In the genomic region with DNA sequence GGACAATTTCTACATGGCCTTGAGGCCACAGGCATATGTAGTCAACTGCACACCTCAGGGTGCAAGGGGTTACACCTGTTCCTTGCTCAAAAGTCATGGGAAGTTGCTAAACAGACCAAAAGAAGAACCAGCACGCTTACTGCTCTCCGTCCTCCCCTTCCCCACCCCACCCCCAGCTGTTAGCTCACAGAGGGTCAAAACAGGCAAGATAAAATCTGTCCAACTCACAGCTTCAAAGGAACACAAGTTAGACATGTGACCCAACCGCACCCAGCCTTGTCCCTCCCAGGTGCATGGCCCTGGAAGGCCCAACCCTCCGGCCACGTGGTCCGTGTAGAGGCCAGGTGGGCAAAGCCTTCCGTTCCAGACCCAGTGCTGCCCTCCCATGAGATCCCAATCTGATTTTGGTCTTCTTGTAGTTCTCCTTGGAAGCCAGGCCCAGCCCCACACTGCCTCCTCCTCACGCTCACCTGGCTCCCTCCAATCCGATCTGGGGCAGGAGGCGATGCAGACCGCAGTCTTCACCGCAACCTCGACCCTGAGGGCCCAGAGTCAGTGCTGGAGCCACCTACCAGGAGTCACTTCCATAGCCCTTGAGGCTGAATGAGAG, we compare ENCODE assay signal across 1 cellular context.
TF ChIP-seq lines count a peak whose summit lies in the region.

No MANE protein-coding gene starts in this region.

TF ChIP-seq in HepG2, 621 proteins besides CTCF, POLR2A, EP300 and RAD21 (continued from another document and continues in another):
- TF ChIP-seq E2F1 (CRISPR knock-in tag; IDR thresholded peaks at IDR 0.05) (no peak), NFKB2 (CRISPR knock-in tag; IDR thresholded peaks at IDR 0.05; ENCODE audit: borderline replicate concordance) (0 out of 2 replicates have a peak, but pooled peaks have one; percentile 14), MAZ (IDR thresholded peaks at IDR 0.05; ENCODE audit: borderline replicate concordance, low read depth, low read length) (no peak), MAZ (CRISPR knock-in tag; IDR thresholded peaks at IDR 0.05; ENCODE audit: low read depth) (no peak), CEBPG (CRISPR knock-in tag; IDR thresholded peaks at IDR 0.05) (0 out of 2 replicates have a peak, but pooled peaks have one; percentile 3), ZNF891 (CRISPR knock-in tag; IDR thresholded peaks at IDR 0.05) (no peak), HOXA3 (CRISPR knock-in tag; IDR thresholded peaks at IDR 0.05) (peak; percentile 44), ZNF124 (CRISPR knock-in tag; IDR thresholded peaks at IDR 0.05) (no peak), SMARCE1 (IDR thresholded peaks at IDR 0.05; ENCODE audit: borderline replicate concordance) (no peak), BATF2 (CRISPR knock-in tag; IDR thresholded peaks at IDR 0.05) (0 out of 2 replicates have a peak, but pooled peaks have one; percentile 34), ZNF720 (CRISPR knock-in tag; IDR thresholded peaks at IDR 0.05) (no peak), ZSCAN31 (CRISPR knock-in tag; IDR thresholded peaks at IDR 0.05; ENCODE audit: low read depth) (peak; percentile 56; the same call in 1 of the 2 replicates), ZNF782 (CRISPR knock-in tag; IDR thresholded peaks at IDR 0.05; ENCODE audit: borderline replicate concordance) (peak; percentile 26; the same call in 1 of the 2 replicates), ZNF543 (CRISPR knock-in tag; IDR thresholded peaks at IDR 0.05) (no peak), ZNF430 (CRISPR knock-in tag; IDR thresholded peaks at IDR 0.05) (peak; percentile 28; the same call in 1 of the 2 replicates), ARNT2 (CRISPR knock-in tag; IDR thresholded peaks at IDR 0.05; ENCODE audit: low read depth) (no peak), SETDB1 (CRISPR knock-in tag; IDR thresholded peaks at IDR 0.05; ENCODE audit: borderline replicate concordance) (no peak), ZNF558 (CRISPR knock-in tag; IDR thresholded peaks at IDR 0.05; ENCODE audit: borderline replicate concordance) (0 out of 2 replicates have a peak, but pooled peaks have one; percentile 46), ZFP82 (CRISPR knock-in tag; IDR thresholded peaks at IDR 0.05; ENCODE audit: borderline replicate concordance) (no peak), WIZ (CRISPR knock-in tag; IDR thresholded peaks at IDR 0.05) (0 out of 2 replicates have a peak, but pooled peaks have one; percentile 61), ARID2 (CRISPR knock-in tag; IDR thresholded peaks at IDR 0.05; ENCODE audit: borderline replicate concordance) (no peak), ZNF552 (CRISPR knock-in tag; IDR thresholded peaks at IDR 0.05; ENCODE audit: borderline replicate concordance) (no peak), DNMT3B (CRISPR knock-in tag; conservative IDR thresholded peaks at IDR 0.05) (no peak), ZNF577 (CRISPR knock-in tag; IDR thresholded peaks at IDR 0.05; ENCODE audit: borderline replicate concordance, low read depth) (no peak), ZFX (CRISPR knock-in tag; IDR thresholded peaks at IDR 0.05; ENCODE audit: low read depth) (peak; percentile 76), ZNF318 (CRISPR knock-in tag; IDR thresholded peaks at IDR 0.05) (no peak), ZFY (CRISPR knock-in tag; IDR thresholded peaks at IDR 0.05) (peak; percentile 56; the same call in 1 of the 2 replicates), HOXA9 (CRISPR knock-in tag; IDR thresholded peaks at IDR 0.05; ENCODE audit: borderline replicate concordance) (no peak), ZNF713 (CRISPR knock-in tag; IDR thresholded peaks at IDR 0.05) (no peak)
- TF ChIP-seq, protein P1, sequence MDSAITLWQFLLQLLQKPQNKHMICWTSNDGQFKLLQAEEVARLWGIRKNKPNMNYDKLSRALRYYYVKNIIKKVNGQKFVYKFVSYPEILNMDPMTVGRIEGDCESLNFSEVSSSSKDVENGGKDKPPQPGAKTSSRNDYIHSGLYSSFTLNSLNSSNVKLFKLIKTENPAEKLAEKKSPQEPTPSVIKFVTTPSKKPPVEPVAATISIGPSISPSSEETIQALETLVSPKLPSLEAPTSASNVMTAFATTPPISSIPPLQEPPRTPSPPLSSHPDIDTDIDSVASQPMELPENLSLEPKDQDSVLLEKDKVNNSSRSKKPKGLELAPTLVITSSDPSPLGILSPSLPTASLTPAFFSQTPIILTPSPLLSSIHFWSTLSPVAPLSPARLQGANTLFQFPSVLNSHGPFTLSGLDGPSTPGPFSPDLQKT (CRISPR knock-in tag; IDR thresholded peaks at IDR 0.05; ENCODE audit: borderline replicate concordance), result no peak
- TF ChIP-seq, protein P2, sequence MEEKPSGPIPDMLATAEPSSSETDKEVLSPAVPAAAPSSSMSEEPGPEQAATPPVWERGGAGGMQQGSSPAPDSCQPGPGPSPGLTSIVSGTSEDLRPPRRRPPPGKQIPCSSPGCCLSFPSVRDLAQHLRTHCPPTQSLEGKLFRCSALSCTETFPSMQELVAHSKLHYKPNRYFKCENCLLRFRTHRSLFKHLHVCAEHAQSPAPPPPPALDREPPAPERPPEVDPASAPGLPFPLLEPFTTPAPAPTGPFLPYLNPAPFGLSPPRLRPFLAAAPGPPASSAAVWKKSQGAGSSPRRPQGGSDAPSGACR (CRISPR knock-in tag; IDR thresholded peaks at IDR 0.05), result peak; percentile 37; the same call in 1 of the 2 replicates
- TF ChIP-seq, protein P3, sequence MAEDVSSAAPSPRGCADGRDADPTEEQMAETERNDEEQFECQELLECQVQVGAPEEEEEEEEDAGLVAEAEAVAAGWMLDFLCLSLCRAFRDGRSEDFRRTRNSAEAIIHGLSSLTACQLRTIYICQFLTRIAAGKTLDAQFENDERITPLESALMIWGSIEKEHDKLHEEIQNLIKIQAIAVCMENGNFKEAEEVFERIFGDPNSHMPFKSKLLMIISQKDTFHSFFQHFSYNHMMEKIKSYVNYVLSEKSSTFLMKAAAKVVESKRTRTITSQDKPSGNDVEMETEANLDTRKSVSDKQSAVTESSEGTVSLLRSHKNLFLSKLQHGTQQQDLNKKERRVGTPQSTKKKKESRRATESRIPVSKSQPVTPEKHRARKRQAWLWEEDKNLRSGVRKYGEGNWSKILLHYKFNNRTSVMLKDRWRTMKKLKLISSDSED (CRISPR knock-in tag; IDR thresholded peaks at IDR 0.05), result no peak
- TF ChIP-seq, protein P4, sequence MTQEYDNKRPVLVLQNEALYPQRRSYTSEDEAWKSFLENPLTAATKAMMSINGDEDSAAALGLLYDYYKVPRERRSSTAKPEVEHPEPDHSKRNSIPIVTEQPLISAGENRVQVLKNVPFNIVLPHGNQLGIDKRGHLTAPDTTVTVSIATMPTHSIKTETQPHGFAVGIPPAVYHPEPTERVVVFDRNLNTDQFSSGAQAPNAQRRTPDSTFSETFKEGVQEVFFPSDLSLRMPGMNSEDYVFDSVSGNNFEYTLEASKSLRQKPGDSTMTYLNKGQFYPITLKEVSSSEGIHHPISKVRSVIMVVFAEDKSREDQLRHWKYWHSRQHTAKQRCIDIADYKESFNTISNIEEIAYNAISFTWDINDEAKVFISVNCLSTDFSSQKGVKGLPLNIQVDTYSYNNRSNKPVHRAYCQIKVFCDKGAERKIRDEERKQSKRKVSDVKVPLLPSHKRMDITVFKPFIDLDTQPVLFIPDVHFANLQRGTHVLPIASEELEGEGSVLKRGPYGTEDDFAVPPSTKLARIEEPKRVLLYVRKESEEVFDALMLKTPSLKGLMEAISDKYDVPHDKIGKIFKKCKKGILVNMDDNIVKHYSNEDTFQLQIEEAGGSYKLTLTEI (CRISPR knock-in tag; conservative IDR thresholded peaks at IDR 0.05), result no peak
- TF ChIP-seq, protein P5, sequence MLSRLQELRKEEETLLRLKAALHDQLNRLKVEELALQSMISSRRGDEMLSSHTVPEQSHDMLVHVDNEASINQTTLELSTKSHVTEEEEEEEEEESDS (CRISPR knock-in tag; IDR thresholded peaks at IDR 0.05; ENCODE audit: borderline replicate concordance), result no peak
- TF ChIP-seq, protein P6, sequence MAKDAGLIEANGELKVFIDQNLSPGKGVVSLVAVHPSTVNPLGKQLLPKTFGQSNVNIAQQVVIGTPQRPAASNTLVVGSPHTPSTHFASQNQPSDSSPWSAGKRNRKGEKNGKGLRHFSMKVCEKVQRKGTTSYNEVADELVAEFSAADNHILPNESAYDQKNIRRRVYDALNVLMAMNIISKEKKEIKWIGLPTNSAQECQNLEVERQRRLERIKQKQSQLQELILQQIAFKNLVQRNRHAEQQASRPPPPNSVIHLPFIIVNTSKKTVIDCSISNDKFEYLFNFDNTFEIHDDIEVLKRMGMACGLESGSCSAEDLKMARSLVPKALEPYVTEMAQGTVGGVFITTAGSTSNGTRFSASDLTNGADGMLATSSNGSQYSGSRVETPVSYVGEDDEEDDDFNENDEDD (CRISPR knock-in tag; IDR thresholded peaks at IDR 0.05; ENCODE audit: borderline replicate concordance), result peak; percentile 58; the same call in 1 of the 2 replicates
- TF ChIP-seq, protein P7, sequence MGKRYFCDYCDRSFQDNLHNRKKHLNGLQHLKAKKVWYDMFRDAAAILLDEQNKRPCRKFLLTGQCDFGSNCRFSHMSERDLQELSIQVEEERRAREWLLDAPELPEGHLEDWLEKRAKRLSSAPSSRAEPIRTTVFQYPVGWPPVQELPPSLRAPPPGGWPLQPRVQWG (CRISPR knock-in tag; IDR thresholded peaks at IDR 0.05; ENCODE audit: borderline replicate concordance, low read depth), result no peak
- TF ChIP-seq, protein P8, sequence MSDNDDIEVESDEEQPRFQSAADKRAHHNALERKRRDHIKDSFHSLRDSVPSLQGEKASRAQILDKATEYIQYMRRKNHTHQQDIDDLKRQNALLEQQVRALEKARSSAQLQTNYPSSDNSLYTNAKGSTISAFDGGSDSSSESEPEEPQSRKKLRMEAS (IDR thresholded peaks at IDR 0.05), result peak; percentile 93
